In genomic region chrX:32480019-32480418, GRCh38 we compare ENCODE assay signal across 29 cellular contexts.
"Had no signal": no experiment of that assay in that cellular context is flagged by ENCODE, and none has a peak within 500 bp of the region (broad histone marks: within the 10 kb centered on the region; RNA-seq: fewer than 3 reads in every experiment).

No MANE protein-coding gene starts in this region.

- H3K27ac ChIP-seq: adrenal gland, ascending aorta, lower lobe of right lung, neural progenitor cell, parathyroid adenoma, psoas muscle, sigmoid colon, upper lobe of left lung had no signal

- H3K4me3 ChIP-seq: adrenal gland, ascending aorta, lower lobe of right lung, neural progenitor cell, psoas muscle, sigmoid colon, smooth muscle cell, upper lobe of left lung had no signal

- H3K4me2 ChIP-seq: neural progenitor cell, smooth muscle cell had no signal

- H2AFZ ChIP-seq: neural progenitor cell, parathyroid adenoma had no signal

- ATAC-seq: left lobe of liver; lower lobe of right lung; natural killer cell; psoas muscle; stimulated activated memory B cell treated with anti-CD40 and anti-IgM and Interleukin-4, amounts not matched to agents 10 μg/mL and 1 μg/mL and 100 μg/mL, for 72 hours; stimulated activated naive CD8-positive, alpha-beta T cell treated with anti-CD3 and anti-CD28 coated beads, Interleukin-15, amount 100 ng/mL, for 72 hours had no signal

- FAIRE-seq: endothelial cell of umbilical vein had no signal

- H3K9ac ChIP-seq: neural progenitor cell, parathyroid adenoma had no signal

- DNase-seq: activated CD4-positive, alpha-beta T cell treated with anti-CD3 and anti-CD28 coated beads for 4 hours; activated CD4-positive, alpha-beta T cell treated with anti-CD3 and anti-CD28 coated beads, Interleukin-2, amount 50 U/mL, for 4 hours; activated effector memory CD4-positive, alpha-beta T cell treated with Interleukin-2 at 50 U/mL for 16 hours; activated naive CD4-positive, alpha-beta T cell treated with Interleukin-2 at 50 U/mL for 16 hours; activated naive CD8-positive, alpha-beta T cell treated with anti-CD3 and anti-CD28 coated beads for 36 hours; adrenal gland; head of caudate nucleus; hypothalamus; immature natural killer cell; kidney glomerular epithelial cell; lower lobe of right lung; mesendoderm; natural killer cell; occipital lobe; psoas muscle; sigmoid colon; stimulated activated CD4-positive, alpha-beta T cell treated with anti-CD3 and anti-CD28 coated beads, Interleukin-1b, Interleukin-23, amount 100 ng/mL, for 48 hours; stimulated activated CD4-positive, alpha-beta T cell treated with anti-CD3 and anti-CD28 coated beads, Interleukin-4, amount 100 ng/mL, for 4 hours; stimulated activated CD8-positive, alpha-beta memory T cell treated with anti-CD3 and anti-CD28 coated beads, Interleukin-4, amount 100 ng/mL, for 48 hours; stimulated activated naive CD8-positive, alpha-beta T cell treated with anti-CD3 and anti-CD28 coated beads, Interleukin-15, amount 100 ng/mL, for 72 hours; substantia nigra; upper lobe of left lung had no signal

- H3K4me1 ChIP-seq: adrenal gland, ascending aorta, lower lobe of right lung, neural progenitor cell, parathyroid adenoma, psoas muscle, sigmoid colon, upper lobe of left lung had no signal

- H3K27me3 ChIP-seq: adrenal gland, ascending aorta, neural progenitor cell, sigmoid colon, upper lobe of left lung had no signal

- H3K36me3 ChIP-seq: adrenal gland, ascending aorta, lower lobe of right lung, neural progenitor cell, sigmoid colon, upper lobe of left lung had no signal

- H3K9me3 ChIP-seq: adrenal gland, ascending aorta, lower lobe of right lung, psoas muscle, sigmoid colon, upper lobe of left lung had no signal

- H3K79me2 ChIP-seq: parathyroid adenoma had no signal
